In genomic region chr3:38496131-38496910, GRCh38 we compare ENCODE assay signal across 8 cellular contexts. TPM values are rescaled to one million over a fixed set of nuclear protein-coding genes. Genes with fewer than 3 reads are reported as not detected.
DNase-seq lines count a peak whose midpoint lies in the region; ATAC-seq and TF ChIP-seq lines count a peak whose summit lies in the region.

Gene EXOG, plus strand, starts transcription at chr3:38496340. Its CDS starts 28 bp downstream, at chr3:38496368.

- WGBS in prostate gland, result under 1% methylated on average over 52 of the region's 53 CpGs
- WGBS in urinary bladder, result under 1% methylated on average over 53 of the region's 53 CpGs

- H3K36me3 ChIP-seq in left ventricle myocardium inferior (peaks cover under 1% of the 10 kb centered on the region), prostate gland (no peaks in the 10 kb centered on the region), urinary bladder (ENCODE audit: insufficient read depth) (no peaks in the 10 kb centered on the region)

- peak; percentile 91 for ATAC-seq in HG02884 (IDR thresholded peaks at IDR 0.05; ENCODE audit: unreplicated experiment)

- peak within 1 kb of the TSS; percentile 86 for H3K4me3 ChIP-seq in left ventricle myocardium inferior
- H3K4me3 ChIP-seq in prostate gland, result peak within 1 kb of the TSS; percentile 57 to 68
- H3K4me3 ChIP-seq in urinary bladder (ENCODE audit: low read depth, low read length), result peak within 1 kb of the TSS; percentile 76

- in situ Hi-C loops in GM13977 (cut with MboI; ENCODE audit: low pct_unique_long_range_greater_than_20kb, low sequenced_read_pairs, unreplicated experiment), result no loop called here

- intact Hi-C loops in T-helper 1 cell treated with Interleukin-12 subunit alpha and Interleukin-12 subunit beta and Interleukin-4 antibody, amounts not matched to agents 30 ng/mL and 1 ng/mL, for 36 hours (cut with micrococcal nuclease), result loop anchor here (1.0 to 5.0 kb wide), 16 partner anchors 16 to 910 kb away; partner anchors contain the start of genes ACAA1, DLEC1, OXSR1 and RPSA
- intact Hi-C loops in left ventricle myocardium inferior (cut with micrococcal nuclease) (no loop called here), prostate gland (cut with DNase I) (loop anchor here (5.0 kb wide), 1 partner anchor 149 kb away; the partner anchor contains the start of gene XYLB)

- H3K27me3 ChIP-seq in left ventricle myocardium inferior (ENCODE audit: low read depth) (no peaks in the 10 kb centered on the region), prostate gland (replicated peaks; ENCODE audit: insufficient read depth) (no peaks in the 10 kb centered on the region)

- no peaks in the 10 kb centered on the region for H3K9me3 ChIP-seq in left ventricle myocardium inferior (replicated peaks)
- H3K9me3 ChIP-seq in prostate gland, result no peaks in the 10 kb centered on the region

- H3K4me1 ChIP-seq in left ventricle myocardium inferior (peaks cover 40% of the 10 kb centered on the region), prostate gland (replicated peaks) (no peaks in the 10 kb centered on the region), urinary bladder (ENCODE audit: insufficient read depth) (peaks cover 1% of the 10 kb centered on the region)

- peak; percentile 88 for TF ChIP-seq CTCF in GM13977 (IDR thresholded peaks at IDR 0.05; ENCODE audit: extremely low read depth, insufficient read depth, missing control alignments)
- TF ChIP-seq CTCF in left ventricle myocardium inferior (IDR thresholded peaks at IDR 0.05; ENCODE audit: borderline replicate concordance), result peak; percentile 92
- peak; percentile 81 to 99 (median 90) for TF ChIP-seq CTCF in prostate gland (IDR thresholded peaks at IDR 0.05)

- H3K27ac ChIP-seq in left ventricle myocardium inferior (replicated peaks) (peak within 1 kb of the TSS; percentile 89), prostate gland (peak within 1 kb of the TSS; percentile 75 to 78), urinary bladder (ENCODE audit: low read depth) (peak within 1 kb of the TSS; percentile 68)

- peak; percentile 96 for DNase-seq in GM13977 (ENCODE audit: low spot score)
- DNase-seq in NCI-H1694 (lab: John Stamatoyannopoulos, UW), result peak; percentile 54
- DNase-seq in amniotic stem cell (lab: John Stamatoyannopoulos, UW), result peak; percentile 88
- DNase-seq in left ventricle myocardium inferior, result peak; percentile 93
- DNase-seq in prostate gland (ENCODE audit: low spot score), result peak; percentile 87

- TF ChIP-seq POLR2A in prostate gland (IDR thresholded peaks at IDR 0.05), result peak; percentile 29

RNA-seq across cellular contexts. Expression of gene EXOG, which starts in this region (rescaled TPM):
- total RNA-seq in T-helper 1 cell treated with Interleukin-12 subunit alpha and Interleukin-12 subunit beta and Interleukin-4 antibody, amounts not matched to agents 30 ng/mL and 1 ng/mL, for 36 hours, result 23.5 and 25.8 TPM in 2 replicates
- total RNA-seq in left ventricle myocardium inferior (27.9 TPM), prostate gland (10 to 100 TPM in 1 of 2 donors, 1 to 10 TPM in 1; 6.4 to 12.4 TPM), urinary bladder (21.9 TPM)
- 22.0 TPM for polyA plus RNA-seq in urinary bladder

Comparison
In these comparisons a context has a peak if more than half of its experiments do, and no peak if none do; other contexts are left out.
1. Peak in every context shown above with its lines: DNase-seq, ATAC-seq, H3K4me3 ChIP-seq and H3K27ac ChIP-seq.